Comparison of ENCODE assay signal across 15 cellular contexts in genomic region chr20:57667385-57667784, GRCh38. TPM values are rescaled to one million over a fixed set of nuclear protein-coding genes. Genes with fewer than 3 reads are reported as not detected.
DNase-seq lines count a peak whose midpoint lies in the region; ATAC-seq and TF ChIP-seq lines count a peak whose summit lies in the region.
"Had no signal": no experiment of that assay in that cellular context is flagged by ENCODE, and none has a peak within 500 bp of the region (broad histone marks: within the 10 kb centered on the region; RNA-seq: fewer than 3 reads in every experiment).

No MANE protein-coding gene starts in this region.

- TF ChIP-seq POLR2A in prostate gland (IDR thresholded peaks at IDR 0.05): no peak

- no peaks in the 10 kb centered on the region for H3K79me2 ChIP-seq in MM.1S (ENCODE audit: low read length)

- H3K27me3 Mint-ChIP-seq in chondrocyte (ENCODE audit: low read depth) (no peaks in the 10 kb centered on the region), osteocyte (ENCODE audit: unreplicated experiment) (no peaks in the 10 kb centered on the region)

- H3K9me2 ChIP-seq in MM.1S (replicated peaks; ENCODE audit: insufficient read depth, low read length): no peaks in the 10 kb centered on the region

- no peak overlapping the region for H3K4me3 Mint-ChIP-seq in chondrocyte (ENCODE audit: unreplicated experiment)
- no peak overlapping the region for H3K4me3 Mint-ChIP-seq in osteocyte (ENCODE audit: unreplicated experiment)
- H3K4me3 Mint-ChIP-seq: IgD-negative memory B cell had no signal

- ATAC-seq in left colon: no peak

- DNase-seq in MM.1S (no peak), chondrocyte (ENCODE audit: low spot score) (peak; percentile 80), prostate gland (ENCODE audit: low spot score) (no peak), left colon (no peak), NCI-H1417 (lab: John Stamatoyannopoulos, UW) (no peak), osteocyte (ENCODE audit: extremely low spot score, unreplicated experiment) (no peak)
- DNase-seq in activated CD4-positive, alpha-beta T cell treated with anti-CD3 and anti-CD28 coated beads, Interleukin-2, amount 50 U/mL, for 4 hours: no peak
- DNase-seq: EL, MV-4-11, NCI-H146, NCI-H2081 treated with DMSO at 0.1 percent for 48 hours, NCI-H226 had no signal

- peak overlapping the region in 5 of 11 experiments; percentile 12 to 63 (median 53); a peak in 5 of 22 replicates for H3K9ac ChIP-seq in BLaER1 treated with 17β-estradiol and CSF1 and Interleukin-3, amounts not matched to agents 10 nM and 100 nM
- no peak overlapping the region for H3K9ac ChIP-seq in MM.1S (ENCODE audit: low read length)

- H3K27me3 ChIP-seq in BLaER1 treated with 17β-estradiol and CSF1 and Interleukin-3, amounts not matched to agents 10 nM and 100 nM: peaks cover 0 to 10% (median 0%) of the 10 kb centered on the region in 11 experiments; a peak in 2 of 22 replicates
- H3K27me3 ChIP-seq in MM.1S (replicated peaks; ENCODE audit: insufficient read depth, low read length): no peaks in the 10 kb centered on the region
- no peaks in the 10 kb centered on the region for H3K27me3 ChIP-seq in prostate gland (replicated peaks; ENCODE audit: insufficient read depth)

- H3K4me1 Mint-ChIP-seq in chondrocyte (ENCODE audit: low read depth) (peaks cover 45% of the 10 kb centered on the region), osteocyte (ENCODE audit: unreplicated experiment) (no peaks in the 10 kb centered on the region)

- H3K36me3 Mint-ChIP-seq in chondrocyte (ENCODE audit: low read depth): peaks cover 3% of the 10 kb centered on the region
- no peaks in the 10 kb centered on the region for H3K36me3 Mint-ChIP-seq in osteocyte (ENCODE audit: unreplicated experiment)

- peaks cover 0 to 92% (median 38%) of the 10 kb centered on the region in 11 experiments; a peak in 14 of 22 replicates for H4K20me1 ChIP-seq in BLaER1 treated with 17β-estradiol and CSF1 and Interleukin-3, amounts not matched to agents 10 nM and 100 nM
- H4K20me1 ChIP-seq in MM.1S (ENCODE audit: insufficient read depth, low read length): no peaks in the 10 kb centered on the region

- peak overlapping the region in 5 of 11 experiments; percentile 13 to 58 (median 39); a peak in 7 of 22 replicates for H3K27ac ChIP-seq in BLaER1 treated with 17β-estradiol and CSF1 and Interleukin-3, amounts not matched to agents 10 nM and 100 nM
- H3K27ac ChIP-seq in MM.1S (ENCODE audit: low read length) (peak overlapping the region; percentile 50; the same call in 1 of the 2 replicates), prostate gland (peak overlapping the region; percentile 26 to 60)

- H2AFZ ChIP-seq in MM.1S (ENCODE audit: low read length): no peak overlapping the region

- H3K9me3 Mint-ChIP-seq in chondrocyte (ENCODE audit: low read depth) (no peaks in the 10 kb centered on the region), osteocyte (ENCODE audit: unreplicated experiment) (no peaks in the 10 kb centered on the region)
- H3K9me3 Mint-ChIP-seq: IgD-negative memory B cell had no signal

- H3K4me3 ChIP-seq in BLaER1 treated with 17β-estradiol and CSF1 and Interleukin-3, amounts not matched to agents 10 nM and 100 nM: peak overlapping the region in 2 of 10 experiments; percentile 9 to 29; a peak in 2 of 20 replicates
- H3K4me3 ChIP-seq in MM.1S (ENCODE audit: low read length): no peak overlapping the region
- H3K4me3 ChIP-seq in prostate gland: no peak overlapping the region

- H3K4me1 ChIP-seq in BLaER1 treated with 17β-estradiol and CSF1 and Interleukin-3, amounts not matched to agents 10 nM and 100 nM: peaks cover 7 to 100% (median 96%) of the 10 kb centered on the region in 10 experiments
- peaks cover 11% of the 10 kb centered on the region for H3K4me1 ChIP-seq in MM.1S (ENCODE audit: low read length)
- H3K4me1 ChIP-seq in prostate gland (replicated peaks): peaks cover 39% of the 10 kb centered on the region

- H3K4me2 ChIP-seq in BLaER1 treated with 17β-estradiol and CSF1 and Interleukin-3, amounts not matched to agents 10 nM and 100 nM: peak overlapping the region in 9 of 11 experiments; percentile 15 to 93 (median 75); a peak in 17 of 22 replicates
- no peak overlapping the region for H3K4me2 ChIP-seq in MM.1S (ENCODE audit: low read depth, low read length)

- H3K36me3 ChIP-seq in BLaER1 treated with 17β-estradiol and CSF1 and Interleukin-3, amounts not matched to agents 10 nM and 100 nM: no peaks in the 10 kb centered on the region
- no peaks in the 10 kb centered on the region for H3K36me3 ChIP-seq in MM.1S (replicated peaks; ENCODE audit: insufficient read depth, low read length)
- peaks cover 0 to 4% of the 10 kb centered on the region in 2 donors for H3K36me3 ChIP-seq in prostate gland

- no peak for TF ChIP-seq CTCF in MM.1S (IDR thresholded peaks at IDR 0.05; ENCODE audit: low read length)
- no peak for TF ChIP-seq CTCF in chondrocyte (IDR thresholded peaks at IDR 0.05)
- no peak for TF ChIP-seq CTCF in prostate gland (IDR thresholded peaks at IDR 0.05)
- no peak for TF ChIP-seq CTCF in osteocyte (IDR thresholded peaks at IDR 0.05)

- intact Hi-C loops in prostate gland (cut with DNase I): no loop called here
- intact Hi-C loops in left colon (cut with DNase I, micrococcal nuclease): no loop called here

- H3K9me3 ChIP-seq in BLaER1 treated with 17β-estradiol and CSF1 and Interleukin-3, amounts not matched to agents 10 nM and 100 nM (replicated peaks in 1 of 11): no peaks in the 10 kb centered on the region
- H3K9me3 ChIP-seq in MM.1S (replicated peaks; ENCODE audit: insufficient read depth, low read length) (no peaks in the 10 kb centered on the region), prostate gland (no peaks in the 10 kb centered on the region)

- H3K27ac Mint-ChIP-seq in chondrocyte (ENCODE audit: unreplicated experiment) (no peak overlapping the region), osteocyte (ENCODE audit: unreplicated experiment) (no peak overlapping the region)

- 68% methylated on average over 17 of the region's 17 CpGs for WGBS in prostate gland

- peaks cover 12% of the 10 kb centered on the region; the same call in 1 of the 2 replicates for H3F3A ChIP-seq in MM.1S (ENCODE audit: insufficient read depth, low read length)

RNA-seq across cellular contexts. Expression of gene PMEPA1, which starts 42.4 kb away (rescaled TPM):
- total RNA-seq in chondrocyte: 151 to 298 TPM (median 163 TPM) in 3 replicates
- 100 to 1,000 TPM in 1 of 2 donors, 10 to 100 TPM in 1; 96.5 to 245 TPM for total RNA-seq in prostate gland
- total RNA-seq in left colon: 10 to 100 TPM; 15.0 to 41.6 TPM
- 24.1 and 28.2 TPM in 2 replicates for total RNA-seq in osteocyte

RNA-seq across cellular contexts. Expression of gene ZBP1, which starts 47.2 kb away (rescaled TPM):
- total RNA-seq in chondrocyte (not detected in 3 replicates), prostate gland (1 to 10 TPM in 1 of 2 donors, under 1 TPM in 1; 0.14 to 8.9 TPM), left colon (1 to 10 TPM; 4.0 to 6.8 TPM), osteocyte (not detected in 2 replicates)
- total RNA-seq: LHCN-M2 had no signal
